ENCODE assay signal across 15 cellular contexts in the genomic region with DNA sequence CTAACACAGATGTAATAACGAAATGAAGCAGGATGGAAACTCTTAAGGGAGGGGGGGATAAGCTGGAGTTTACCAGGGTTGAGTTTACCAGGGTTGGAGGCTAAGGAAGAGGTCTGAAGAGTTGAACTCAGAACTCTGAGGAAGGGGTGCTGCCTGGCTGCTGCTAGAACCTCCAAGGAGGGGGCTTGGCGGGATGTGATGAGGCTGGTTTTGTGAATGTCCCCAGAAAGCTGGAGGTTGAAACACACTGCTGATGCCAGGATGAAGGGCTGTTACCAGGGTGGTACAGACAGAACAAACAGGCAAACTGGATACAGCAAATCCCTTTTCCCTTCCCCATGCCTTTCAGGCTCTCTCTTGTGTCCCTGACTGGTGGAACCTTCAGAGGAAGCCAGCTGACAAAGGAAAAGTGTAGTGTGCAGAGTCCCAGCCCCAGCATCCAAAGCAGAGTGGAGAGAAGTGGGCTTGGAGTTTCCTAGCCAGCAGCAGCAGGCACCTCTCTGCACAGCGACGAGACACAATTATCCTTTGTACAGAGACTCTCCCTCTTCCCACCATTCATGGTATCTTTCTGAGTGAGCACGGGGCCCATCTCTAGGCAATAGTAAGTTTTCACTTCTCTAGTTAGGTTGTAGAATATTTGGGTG. TPM values are rescaled to one million over a fixed set of nuclear protein-coding genes. Genes with fewer than 3 reads are reported as not detected.
DNase-seq lines count a peak whose midpoint lies in the region; ATAC-seq and TF ChIP-seq lines count a peak whose summit lies in the region.
"Had no signal": no experiment of that assay in that cellular context is flagged by ENCODE, and none has a peak within 500 bp of the region (broad histone marks: within the 10 kb centered on the region; RNA-seq: fewer than 3 reads in every experiment).

No MANE protein-coding gene starts in this region.

- H3K9me3 Mint-ChIP-seq in activated CD4-positive, alpha-beta memory T cell treated with anti-CD3 and anti-CD28 coated beads for 36 hours: no peaks in the 10 kb centered on the region
- no peaks in the 10 kb centered on the region for H3K9me3 Mint-ChIP-seq in type B pancreatic cell
- H3K9me3 Mint-ChIP-seq: T-helper 2 cell treated with Interferon-gamma antibody and Interleukin-4, amounts not matched to agents 5 μg/mL and 100 μg/mL, for 36 hours had no signal

- DNase-seq in cardiac septum (ENCODE audit: low spot score) (peak; percentile 26), left ventricle myocardium superior (no peak), midbrain (lab: John Stamatoyannopoulos, UW) (peak; percentile 15), type B pancreatic cell (ENCODE audit: extremely low spot score, unreplicated experiment) (no peak), G401 (ENCODE audit: low spot score) (no peak)
- no peak for DNase-seq in activated CD4-positive, alpha-beta memory T cell treated with anti-CD3 and anti-CD28 coated beads for 36 hours
- DNase-seq: kidney, mesendoderm, MV-4-11, NCI-H1930, NCI-H524 had no signal

- ATAC-seq in left ventricle myocardium superior (no peak), GM19395 (IDR thresholded peaks at IDR 0.05; ENCODE audit: unreplicated experiment) (no peak), HG02884 (IDR thresholded peaks at IDR 0.05; ENCODE audit: unreplicated experiment) (no peak)
- ATAC-seq: K562 had no signal

- peak overlapping the region; percentile 14 for H3K27ac Mint-ChIP-seq in activated CD4-positive, alpha-beta memory T cell treated with anti-CD3 and anti-CD28 coated beads for 36 hours
- peak overlapping the region; percentile 89 for H3K27ac Mint-ChIP-seq in type B pancreatic cell
- H3K27ac Mint-ChIP-seq: T-helper 2 cell treated with Interferon-gamma antibody and Interleukin-4, amounts not matched to agents 5 μg/mL and 100 μg/mL, for 36 hours had no signal

- no peak for TF ChIP-seq CTCF in type B pancreatic cell (conservative IDR thresholded peaks at IDR 0.05)

- H3K36me3 Mint-ChIP-seq in activated CD4-positive, alpha-beta memory T cell treated with anti-CD3 and anti-CD28 coated beads for 36 hours: peaks cover 9% of the 10 kb centered on the region
- H3K36me3 Mint-ChIP-seq in type B pancreatic cell: peaks cover 16% of the 10 kb centered on the region

- H3K27me3 Mint-ChIP-seq in activated CD4-positive, alpha-beta memory T cell treated with anti-CD3 and anti-CD28 coated beads for 36 hours: no peaks in the 10 kb centered on the region
- no peaks in the 10 kb centered on the region for H3K27me3 Mint-ChIP-seq in type B pancreatic cell

- intact Hi-C loops in cardiac septum (cut with DNase I) (no loop called here), left ventricle myocardium superior (cut with micrococcal nuclease) (no loop called here)
- intact Hi-C loops in activated CD4-positive, alpha-beta memory T cell treated with anti-CD3 and anti-CD28 coated beads for 36 hours (cut with micrococcal nuclease): no loop called here

- CTCF ChIA-PET in activated CD4-positive, alpha-beta memory T cell treated with anti-CD3 and anti-CD28 coated beads for 36 hours (lab: Charles Lee): no interaction called here

- H3K4me3 Mint-ChIP-seq in activated CD4-positive, alpha-beta memory T cell treated with anti-CD3 and anti-CD28 coated beads for 36 hours: no peak overlapping the region
- H3K4me3 Mint-ChIP-seq in type B pancreatic cell: no peak overlapping the region
- H3K4me3 Mint-ChIP-seq: T-helper 2 cell treated with Interferon-gamma antibody and Interleukin-4, amounts not matched to agents 5 μg/mL and 100 μg/mL, for 36 hours had no signal

- peaks cover 37% of the 10 kb centered on the region for H3K4me1 Mint-ChIP-seq in activated CD4-positive, alpha-beta memory T cell treated with anti-CD3 and anti-CD28 coated beads for 36 hours (ENCODE audit: low read depth)
- H3K4me1 Mint-ChIP-seq in type B pancreatic cell (ENCODE audit: unreplicated experiment): peaks cover 27% of the 10 kb centered on the region

- POLR2A ChIA-PET in activated CD4-positive, alpha-beta memory T cell treated with anti-CD3 and anti-CD28 coated beads for 36 hours (lab: Charles Lee): no interaction called here

- in situ Hi-C loops in G401 (cut with HindIII; ENCODE audit: low sequenced_read_pairs): no loop called here

RNA-seq across cellular contexts. Expression of gene UBE2V1, which starts 23.7 kb away (rescaled TPM):
- total RNA-seq in cardiac septum (70.3 TPM), left ventricle myocardium superior (92.6 TPM), type B pancreatic cell (ENCODE audit: low replicate concordance) (90.5 and 117 TPM in 2 replicates)
- 100 to 1,000 TPM; 167 to 172 TPM for total RNA-seq in activated CD4-positive, alpha-beta memory T cell treated with anti-CD3 and anti-CD28 coated beads for 36 hours
- 33.0 and 40.9 TPM in 2 replicates for total RNA-seq in G401 (2014; rRNA removed; shearing (Covaris generic))

Comparison
In these comparisons a context has a peak if more than half of its experiments do, and no peak if none do; other contexts are left out.
1. DNase-seq: peak in cardiac septum (single experiment) and midbrain (single experiment); none in left ventricle myocardium superior (single experiment), activated CD4-positive, alpha-beta memory T cell treated with anti-CD3 and anti-CD28 coated beads for 36 hours (single experiment), type B pancreatic cell (single experiment) and G401 (single experiment).